8 cellular contexts compared by ENCODE assay signal in the genomic region with DNA sequence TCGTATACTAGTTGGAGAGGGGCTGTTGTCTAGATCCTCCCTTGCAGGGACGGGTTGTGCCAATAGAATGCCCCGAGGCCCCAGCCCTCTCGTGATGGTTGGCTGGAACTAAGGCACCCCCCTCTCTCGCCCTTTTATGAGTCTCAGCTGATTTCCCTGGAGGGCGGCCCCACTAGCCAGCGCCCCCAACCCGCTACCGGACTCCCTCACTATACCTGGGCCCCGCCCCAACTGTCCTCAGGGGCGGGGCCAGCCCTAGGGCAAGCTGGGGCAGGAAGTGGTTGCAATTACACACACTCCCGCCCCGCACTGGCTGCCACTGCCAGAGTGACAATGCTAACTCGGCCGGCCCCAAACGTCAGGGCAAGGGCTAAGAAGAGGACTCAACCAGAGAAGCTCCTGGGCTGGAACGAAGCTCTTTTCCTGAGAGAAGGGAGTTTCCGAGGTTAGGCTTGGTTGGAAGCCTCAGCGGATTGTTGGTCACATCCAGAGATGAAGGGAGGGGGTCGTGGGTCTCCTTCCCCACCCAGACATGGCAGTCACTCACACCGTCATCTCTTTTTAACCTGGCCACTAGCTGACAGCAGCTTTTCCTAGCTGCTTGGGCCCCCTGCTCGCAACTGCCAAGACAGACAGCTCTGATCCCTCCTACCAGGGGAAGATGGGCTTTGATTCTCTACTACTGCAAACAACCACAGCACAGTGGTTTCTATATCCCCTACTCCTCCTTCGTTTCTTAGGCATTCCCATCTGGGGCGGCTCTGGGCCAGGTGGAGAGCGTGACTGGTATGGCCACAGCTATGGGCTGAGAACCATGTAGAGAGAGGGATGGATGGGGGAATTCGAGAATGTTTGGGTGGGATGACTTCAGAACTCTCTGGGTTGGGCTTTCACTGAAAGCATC. TPM values are rescaled to one million over a fixed set of nuclear protein-coding genes. Genes with fewer than 3 reads are reported as not detected.
DNase-seq lines count a peak whose midpoint lies in the region; ATAC-seq and TF ChIP-seq lines count a peak whose summit lies in the region.

No MANE protein-coding gene starts in this region.

- H3K27me3 ChIP-seq in HL-60 (ENCODE audit: insufficient read depth, poor library complexity, severe bottlenecking): no peaks in the 10 kb centered on the region

- peak overlapping the region; percentile 59 for H3K27ac ChIP-seq in HL-60 (replicated peaks)

- DNase-seq in GF-D8 (lab: John Stamatoyannopoulos, UW): peak; percentile 38
- DNase-seq in HL-60 (ENCODE audit: low read depth in 1 of 2, low spot score in 1 of 2): peak in 1 of 2 experiments; percentile 78
- peak; percentile 54 for DNase-seq in RPMI7951 (ENCODE audit: low read depth)
- DNase-seq in activated gamma-delta T cell treated with anti-CD3 and anti-CD28 coated beads, Interleukin-2, amount 50 U/mL, for 16 hours (ENCODE audit: low read depth): peak; percentile 49
- peak; percentile 85 for DNase-seq in islet precursor cell
- DNase-seq in stimulated activated CD4-positive, alpha-beta T cell treated with anti-CD3 and anti-CD28 coated beads, TNF-alpha, amount 100 ng/mL, for 48 hours (ENCODE audit: low read depth in 3 of 3): peak in 2 of 3 donors; percentile 47 to 64
- no peak for DNase-seq in retina

- no peak for TF ChIP-seq CTCF in HL-60 (IDR thresholded peaks at IDR 0.05; ENCODE audit: insufficient read depth, low read length)

- peak; percentile 89 for ATAC-seq in GM21447 (IDR thresholded peaks at IDR 0.05; ENCODE audit: unreplicated experiment)

- H3K4me3 ChIP-seq in HL-60 (replicated peaks; ENCODE audit: insufficient read depth, low read length): no peak overlapping the region

RNA-seq across cellular contexts. Expression of a gene that starts 21.0 kb away (rescaled TPM):
- 0.49 and 0.96 TPM in 2 replicates for total RNA-seq in RPMI7951 (2014; rRNA removed; shearing (Covaris generic))

RNA-seq across cellular contexts. Expression of a gene that starts 55.5 kb away (rescaled TPM):
- 16.5 and 17.0 TPM in 2 replicates for total RNA-seq in RPMI7951 (2014; rRNA removed; shearing (Covaris generic))
